ENCODE assay signal across 9 cellular contexts in genomic region chr12:131452444-131452860, GRCh38.
DNase-seq lines count a peak whose midpoint lies in the region; ATAC-seq, FAIRE-seq and TF ChIP-seq lines count a peak whose summit lies in the region.
"Had no signal": no experiment of that assay in that cellular context is flagged by ENCODE, and none has a peak within 500 bp of the region (broad histone marks: within the 10 kb centered on the region; RNA-seq: fewer than 3 reads in every experiment).

No MANE protein-coding gene starts in this region.

- no peak overlapping the region; the same call in 1 of the 2 replicates for H2BK5ac ChIP-seq in H1 (ENCODE audit: low read depth, low read length)

- TF ChIP-seq POLR2A in H1 (IDR thresholded peaks at IDR 0.05; ENCODE audit: control extremely low read depth in 1 of 2, low read depth in 2 of 2, low read length in 2 of 2) = no peak

- H4K5ac ChIP-seq in H1 (ENCODE audit: insufficient read length, low read depth, low read length) = no peak overlapping the region

- H2BK120ac ChIP-seq in H1 (replicated peaks; ENCODE audit: low read depth, low read length) = no peak overlapping the region

- peak; percentile 48 for TF ChIP-seq RAD21 in SK-N-SH (IDR thresholded peaks at IDR 0.05; ENCODE audit: low read length)
- peak; percentile 65 to 72 for TF ChIP-seq RAD21 in H1 (IDR thresholded peaks at IDR 0.05 in 1 of 2, conservative IDR thresholded peaks at IDR 0.05 in 1 of 2; ENCODE audit: low read depth in 2 of 2, low read length in 2 of 2)

- H3K36me3 ChIP-seq in SK-N-SH (replicated peaks in 1 of 2; ENCODE audit: control insufficient read depth in 1 of 2, insufficient read depth in 2 of 2, low read length in 1 of 2) (no peaks in the 10 kb centered on the region), MM.1S (replicated peaks; ENCODE audit: insufficient read depth, low read length) (no peaks in the 10 kb centered on the region), H1 (ENCODE audit: control insufficient read depth in 2 of 4, insufficient read depth in 4 of 4, low read length in 3 of 4) (no peaks in the 10 kb centered on the region)

- DNase-seq in SK-N-SH = no peak
- no peak for DNase-seq in MM.1S
- DNase-seq in H1 (ENCODE audit: low read depth in 1 of 2, low spot score in 2 of 2) = peak in 1 of 2 experiments; percentile 80
- peak; percentile 11 for DNase-seq in stimulated activated CD4-positive, alpha-beta T cell treated with anti-CD3 and anti-CD28 coated beads, Interleukin-4, amount 100 ng/mL, for 1 hour
- no peak for DNase-seq in NCI-H446 (lab: John Stamatoyannopoulos, UW)
- DNase-seq in C1 segment of cervical spinal cord (lab: John Stamatoyannopoulos, UW) = no peak

- H4K8ac ChIP-seq in H1 (ENCODE audit: extremely low read depth, insufficient read depth, low read length) = no peak overlapping the region

- no peak overlapping the region for H3K4ac ChIP-seq in H1 (replicated peaks; ENCODE audit: insufficient read length, low read depth, low read length)

- H3K79me1 ChIP-seq in H1 (ENCODE audit: low read depth, low read length) = no peaks in the 10 kb centered on the region

- no peak overlapping the region for H3K4me2 ChIP-seq in SK-N-SH
- no peak overlapping the region for H3K4me2 ChIP-seq in MM.1S (ENCODE audit: low read depth, low read length)
- peak overlapping the region in 1 of 2 experiments; percentile 33; a peak in 2 of 4 replicates for H3K4me2 ChIP-seq in H1 (ENCODE audit: insufficient read depth in 1 of 2, low read depth in 2 of 2, low read length in 2 of 2)

- no peaks in the 10 kb centered on the region for H4K20me1 ChIP-seq in SK-N-SH (ENCODE audit: insufficient read depth)
- no peaks in the 10 kb centered on the region for H4K20me1 ChIP-seq in MM.1S (ENCODE audit: insufficient read depth, low read length)
- H4K20me1 ChIP-seq in H1 (replicated peaks in 1 of 2; ENCODE audit: control insufficient read depth in 1 of 2, insufficient read depth in 2 of 2, low read length in 2 of 2) = no peaks in the 10 kb centered on the region

- H3K14ac ChIP-seq in H1 (ENCODE audit: insufficient read length) = no peak overlapping the region

- TF ChIP-seq CTCF in SK-N-SH (IDR thresholded peaks at IDR 0.05) (no peak), MM.1S (IDR thresholded peaks at IDR 0.05; ENCODE audit: low read length) (peak; percentile 30), H1 (IDR thresholded peaks at IDR 0.05; ENCODE audit: control extremely low read depth in 1 of 3, insufficient read depth in 1 of 3, low read depth in 1 of 3, low read length in 3 of 3) (peak; percentile 70 to 79 (median 76))

- no peaks in the 10 kb centered on the region for H3K9me2 ChIP-seq in SK-N-SH
- H3K9me2 ChIP-seq in MM.1S (replicated peaks; ENCODE audit: insufficient read depth, low read length) = no peaks in the 10 kb centered on the region

- H2BK15ac ChIP-seq in H1 (ENCODE audit: low read length) = no peak overlapping the region

- H3F3A ChIP-seq in SK-N-SH (replicated peaks; ENCODE audit: insufficient read depth) = no peaks in the 10 kb centered on the region
- no peaks in the 10 kb centered on the region for H3F3A ChIP-seq in MM.1S (ENCODE audit: insufficient read depth, low read length)

- H2AFZ ChIP-seq in SK-N-SH (ENCODE audit: low read depth) (no peak overlapping the region), MM.1S (ENCODE audit: low read length) (no peak overlapping the region), H1 (ENCODE audit: low read length) (no peak overlapping the region)

- peak; percentile 78 for FAIRE-seq in H1 (lab: Jason Lieb, UNC)
- FAIRE-seq: TTC549 had no signal

- no peak overlapping the region; the same call in 1 of the 2 replicates for H2AK5ac ChIP-seq in H1 (ENCODE audit: low read depth, low read length)

- no peak overlapping the region for H4K91ac ChIP-seq in H1 (replicated peaks; ENCODE audit: insufficient read length, low read length)

- H3K9me3 ChIP-seq in SK-N-SH (no peaks in the 10 kb centered on the region), MM.1S (replicated peaks; ENCODE audit: insufficient read depth, low read length) (no peaks in the 10 kb centered on the region), H1 (ENCODE audit: insufficient read depth in 2 of 2, low read depth in 1 of 2, low read length in 1 of 2) (peaks cover 0 to 4% of the 10 kb centered on the region in 2 experiments; a peak in 1 of 4 replicates)

- CTCF ChIA-PET in SK-N-SH (lab: Yijun Ruan, JAX) (interaction anchor here (0.7 to 6.2 kb wide), 8 partner anchors 10 to 535 kb away, joined by 3 to 87 read pairs (median 4); no protein-coding TSS in a partner anchor), H1 (lab: Charles Lee; ENCODE audit: partially characterized antibody) (interaction anchor here (0.6 to 4.2 kb wide), 24 partner anchors 9 to 624 kb away, joined by 3 to 26 read pairs (median 3); no protein-coding TSS in a partner anchor)

- H3K79me2 ChIP-seq in SK-N-SH (ENCODE audit: insufficient read depth) (no peaks in the 10 kb centered on the region), MM.1S (ENCODE audit: low read length) (no peaks in the 10 kb centered on the region), H1 (ENCODE audit: control insufficient read depth in 1 of 2, insufficient read depth in 2 of 2, low read length in 2 of 2) (no peaks in the 10 kb centered on the region)

- TF ChIP-seq EP300 in SK-N-SH (IDR thresholded peaks at IDR 0.05; ENCODE audit: borderline replicate concordance in 1 of 2, low read depth in 1 of 2, low read length in 1 of 2) = no peak
- no peak for TF ChIP-seq EP300 in H1 (IDR thresholded peaks at IDR 0.05; ENCODE audit: borderline replicate concordance in 1 of 2, low read depth in 2 of 2, low read length in 2 of 2)

- POLR2A ChIA-PET in SK-N-SH (lab: Yijun Ruan, JAX) (no interaction called here), H1 (lab: Charles Lee; ENCODE audit: partially characterized antibody) (no interaction called here)

- H2BK20ac ChIP-seq in H1 (ENCODE audit: low read length) = no peak overlapping the region

- ATAC-seq in SK-N-SH treated with all-trans-retinoic acid at 6 μM for 48 hours = no peak
- ATAC-seq in HG03571 (IDR thresholded peaks at IDR 0.05; ENCODE audit: unreplicated experiment) = no peak

- peaks cover 0 to 4% of the 10 kb centered on the region in 2 experiments; a peak in 1 of 4 replicates for H3K4me1 ChIP-seq in SK-N-SH (ENCODE audit: control insufficient read depth in 1 of 2, insufficient read depth in 2 of 2, low read depth in 1 of 2, low read length in 1 of 2)
- no peaks in the 10 kb centered on the region for H3K4me1 ChIP-seq in MM.1S (ENCODE audit: low read length)
- no peaks in the 10 kb centered on the region for H3K4me1 ChIP-seq in H1 (replicated peaks in 1 of 4; ENCODE audit: control insufficient read depth in 3 of 4, insufficient read depth in 4 of 4, low read length in 3 of 4)

- H3K18ac ChIP-seq in H1 (ENCODE audit: extremely low read depth, low read length) = no peak overlapping the region

- H3K23me2 ChIP-seq in H1 (ENCODE audit: low read depth, low read length) = no peaks in the 10 kb centered on the region; the same call in 1 of the 2 replicates

- H3K9ac ChIP-seq in SK-N-SH (no peak overlapping the region), MM.1S (ENCODE audit: low read length) (no peak overlapping the region), H1 (replicated peaks in 1 of 4; ENCODE audit: extremely low read depth in 1 of 4, low read depth in 3 of 4, low read length in 3 of 4) (no peak overlapping the region)

- no peak overlapping the region for H3K23ac ChIP-seq in H1 (ENCODE audit: insufficient read length)

- no peak overlapping the region for H3K4me3 ChIP-seq in SK-N-SH (ENCODE audit: low read depth in 2 of 2, low read length in 1 of 2)
- no peak overlapping the region for H3K4me3 ChIP-seq in MM.1S (ENCODE audit: low read length)
- H3K4me3 ChIP-seq in H1 (ENCODE audit: extremely low read depth in 1 of 4, insufficient read depth in 2 of 4, low read depth in 3 of 4, low read length in 4 of 4) = no peak overlapping the region

- H2BK12ac ChIP-seq in H1 (ENCODE audit: low read depth, low read length) = no peak overlapping the region

- H3K56ac ChIP-seq in H1 (replicated peaks; ENCODE audit: insufficient read length, low read depth, low read length) = no peak overlapping the region

- WGBS in SK-N-SH (ENCODE audit: low lambda C conversion rate) = 18% methylated on average over 6 of the region's 10 CpGs
- 20% methylated on average over 10 of the region's 10 CpGs; no CpG with 5 or more reads in 1 of the 2 experiments for WGBS in H1 (ENCODE audit: extremely low coverage in 1 of 2, insufficient coverage in 1 of 2, insufficient read length in 1 of 2, insufficient replicate concordance in 2 of 2, low coverage in 1 of 2, low lambda C conversion rate in 2 of 2, missing lambda C conversion rate in 1 of 2), 2 experiments

- H3K27me3 ChIP-seq in SK-N-SH (ENCODE audit: insufficient read depth) (no peaks in the 10 kb centered on the region), MM.1S (replicated peaks; ENCODE audit: insufficient read depth, low read length) (no peaks in the 10 kb centered on the region), H1 (replicated peaks in 1 of 4; ENCODE audit: control insufficient read depth in 3 of 4, extremely low read depth in 1 of 4, insufficient read depth in 3 of 4, low read length in 3 of 4) (no peaks in the 10 kb centered on the region)

- H3K27ac ChIP-seq in SK-N-SH (ENCODE audit: low read depth in 2 of 2, low read length in 1 of 2) (no peak overlapping the region), MM.1S (ENCODE audit: low read length) (no peak overlapping the region), H1 (ENCODE audit: low read depth, low read length) (no peak overlapping the region)

TF ChIP-seq in SK-N-SH, 30 proteins besides CTCF, POLR2A, EP300 and RAD21 (continues in another document):
- TF ChIP-seq GABPA (IDR thresholded peaks at IDR 0.05; ENCODE audit: low read depth) (no peak), MAX (IDR thresholded peaks at IDR 0.05; ENCODE audit: low read depth) (no peak), RCOR1 (IDR thresholded peaks at IDR 0.05; ENCODE audit: low read length) (no peak)

TF ChIP-seq in SK-N-SH treated with all-trans-retinoic acid at 6 μM for 48 hours, 23 proteins besides CTCF, POLR2A, EP300 and RAD21 (continues in another document):
- TF ChIP-seq RARB (CRISPR knock-in tag; IDR thresholded peaks at IDR 0.05) (no peak), TOX (CRISPR knock-in tag; IDR thresholded peaks at IDR 0.05; ENCODE audit: borderline replicate concordance) (no peak), ZNF8 (CRISPR knock-in tag; IDR thresholded peaks at IDR 0.05) (no peak)

TF ChIP-seq in H1, 55 proteins besides CTCF, POLR2A, EP300 and RAD21 (continues in another document):
- TF ChIP-seq ATF2 (IDR thresholded peaks at IDR 0.05; ENCODE audit: low read length) = no peak
- TF ChIP-seq SP1 (IDR thresholded peaks at IDR 0.05; ENCODE audit: low read depth, low read length) = no peak

Comparison
In these comparisons a context has a peak if more than half of its experiments do, and no peak if none do; other contexts are left out.
1. Of the 17 proteins assayed by ChIP-seq in both H1 and SK-N-SH: peak only in H1: CTCF, GABPA and YY1; only in SK-N-SH: none; in both: RAD21; in neither: 13.